Comparison of ENCODE assay signal across 26 cellular contexts in the genomic region with DNA sequence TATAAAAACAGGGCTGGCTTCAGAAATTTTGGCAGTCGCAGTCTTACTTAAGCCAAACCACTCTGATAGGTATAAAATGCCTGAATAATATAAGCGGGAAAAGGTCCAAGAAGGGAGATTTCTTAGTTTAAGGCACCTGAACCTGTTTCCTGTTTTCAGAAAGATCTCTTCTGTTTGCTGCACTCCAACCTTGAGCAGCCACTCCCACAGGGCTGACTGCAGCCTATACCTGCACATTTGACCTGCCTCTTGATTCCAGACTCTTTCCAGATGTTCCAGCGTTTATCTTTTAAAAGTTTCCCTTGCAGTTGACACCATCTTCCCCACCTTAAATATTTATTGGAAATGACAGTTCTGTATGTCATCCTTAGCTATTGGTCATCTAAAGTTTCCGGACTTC.
DNase-seq lines count a peak whose midpoint lies in the region; ATAC-seq and TF ChIP-seq lines count a peak whose summit lies in the region.
"Had no signal": no experiment of that assay in that cellular context is flagged by ENCODE, and none has a peak within 500 bp of the region (broad histone marks: within the 10 kb centered on the region; RNA-seq: fewer than 3 reads in every experiment).

No MANE protein-coding gene starts in this region.

- H3K4me3 ChIP-seq in CD8-positive, alpha-beta memory T cell (ENCODE audit: low read length): no peak overlapping the region
- H3K4me3 ChIP-seq in naive thymus-derived CD4-positive, alpha-beta T cell (ENCODE audit: low read length): no peak overlapping the region
- H3K4me3 ChIP-seq in BE2C (ENCODE audit: low read depth, low read length): no peak overlapping the region
- H3K4me3 ChIP-seq: GM23248, lower lobe of right lung, neural progenitor cell had no signal

- peak overlapping the region; percentile 63 for H3K27ac Mint-ChIP-seq in CD4-positive, alpha-beta T cell
- peak overlapping the region in 7 of 8 donors; percentile 51 to 93 (median 74) for H3K27ac Mint-ChIP-seq in CD8-positive, alpha-beta memory T cell
- peak overlapping the region; percentile 3 for H3K27ac Mint-ChIP-seq in activated T-helper 2 cell treated with anti-CD3 and anti-CD28 coated beads, Interferon-gamma antibody, Interleukin-2, Interleukin-4, amounts not matched to agents 10 μg/mL and 5 μg/mL and 100 μg/mL, durations not matched to agents 14 hours and 24 hours and 36 hours
- H3K27ac Mint-ChIP-seq in naive thymus-derived CD4-positive, alpha-beta T cell: peak overlapping the region; percentile 11 to 88 (median 47)
- H3K27ac Mint-ChIP-seq: activated naive CD4-positive, alpha-beta T cell treated with anti-CD3 and anti-CD28 coated beads for 36 hours; neural progenitor cell had no signal

- no peaks in the 10 kb centered on the region for H3K36me3 ChIP-seq in CD8-positive, alpha-beta memory T cell (ENCODE audit: insufficient read depth, low read length)
- H3K36me3 ChIP-seq in naive thymus-derived CD4-positive, alpha-beta T cell (ENCODE audit: control insufficient read depth in 2 of 3, insufficient read depth in 3 of 3, low read length in 3 of 3): no peaks in the 10 kb centered on the region
- no peaks in the 10 kb centered on the region for H3K36me3 ChIP-seq in BE2C
- H3K36me3 ChIP-seq: lower lobe of right lung, neural progenitor cell had no signal

- no peaks in the 10 kb centered on the region for H3K9me3 Mint-ChIP-seq in CD4-positive, alpha-beta T cell
- H3K9me3 Mint-ChIP-seq in CD8-positive, alpha-beta memory T cell: no peaks in the 10 kb centered on the region
- no peaks in the 10 kb centered on the region for H3K9me3 Mint-ChIP-seq in activated T-helper 2 cell treated with anti-CD3 and anti-CD28 coated beads, Interferon-gamma antibody, Interleukin-2, Interleukin-4, amounts not matched to agents 10 μg/mL and 5 μg/mL and 100 μg/mL, durations not matched to agents 14 hours and 24 hours and 36 hours
- H3K9me3 Mint-ChIP-seq in naive thymus-derived CD4-positive, alpha-beta T cell: peaks cover 0 to 3% (median 0%) of the 10 kb centered on the region in 11 donors
- H3K9me3 Mint-ChIP-seq: activated naive CD4-positive, alpha-beta T cell treated with anti-CD3 and anti-CD28 coated beads for 36 hours; CD14-positive monocyte; neural progenitor cell had no signal

- CTCF ChIA-PET in CD4-positive, alpha-beta T cell (lab: Charles Lee): interaction anchor here (2.3 kb wide), 1 partner anchor 10 kb away, joined by 8 read pairs; no protein-coding TSS in a partner anchor
- CTCF ChIA-PET in CD8-positive, alpha-beta memory T cell (lab: Charles Lee): interaction anchor here (1.7 kb wide), 2 partner anchors 10 to 295 kb away, joined by 4 to 6 read pairs; a partner anchor contains a TSS
- CTCF ChIA-PET in naive thymus-derived CD4-positive, alpha-beta T cell (lab: Charles Lee): interaction anchor here (0.9 to 1.9 kb wide), 3 partner anchors 11 to 295 kb away, joined by 4 read pairs; a partner anchor contains a TSS

- no peak for TF ChIP-seq CTCF in CD4-positive, alpha-beta T cell (IDR thresholded peaks at IDR 0.05)
- TF ChIP-seq CTCF in BE2C (IDR thresholded peaks at IDR 0.05; ENCODE audit: low read depth, low read length): no peak

- peaks cover 7% of the 10 kb centered on the region for H3K36me3 Mint-ChIP-seq in CD4-positive, alpha-beta T cell (ENCODE audit: low read depth)
- peaks cover 0 to 6% (median 6%) of the 10 kb centered on the region in 3 donors for H3K36me3 Mint-ChIP-seq in CD8-positive, alpha-beta memory T cell
- peaks cover 18% of the 10 kb centered on the region for H3K36me3 Mint-ChIP-seq in activated T-helper 2 cell treated with anti-CD3 and anti-CD28 coated beads, Interferon-gamma antibody, Interleukin-2, Interleukin-4, amounts not matched to agents 10 μg/mL and 5 μg/mL and 100 μg/mL, durations not matched to agents 14 hours and 24 hours and 36 hours (ENCODE audit: low read depth)
- H3K36me3 Mint-ChIP-seq in naive thymus-derived CD4-positive, alpha-beta T cell: peaks cover 0 to 18% (median 11%) of the 10 kb centered on the region in 5 donors
- H3K36me3 Mint-ChIP-seq: CD14-positive monocyte, neural progenitor cell had no signal

- intact Hi-C loops in CD4-positive, alpha-beta T cell (cut with DNase I, micrococcal nuclease): no loop called here
- intact Hi-C loops in activated T-helper 2 cell treated with anti-CD3 and anti-CD28 coated beads, Interferon-gamma antibody, Interleukin-2, Interleukin-4, amounts not matched to agents 10 μg/mL and 5 μg/mL and 100 μg/mL, durations not matched to agents 14 hours and 24 hours and 36 hours (cut with micrococcal nuclease): no loop called here
- intact Hi-C loops in naive thymus-derived CD4-positive, alpha-beta T cell (cut with micrococcal nuclease): loop anchor here in 1 of 2 donors (2.0 to 5.0 kb wide), 2 partner anchors 17 to 36 kb away; no protein-coding TSS in a partner anchor

- POLR2A ChIA-PET in CD4-positive, alpha-beta T cell (lab: Charles Lee): no interaction called here
- POLR2A ChIA-PET in CD8-positive, alpha-beta memory T cell (lab: Charles Lee): no interaction called here
- POLR2A ChIA-PET in naive thymus-derived CD4-positive, alpha-beta T cell (lab: Charles Lee): interaction anchor here (1.2 kb wide), 1 partner anchor 18 kb away, joined by 3 read pairs; no protein-coding TSS in a partner anchor

- no peaks in the 10 kb centered on the region for H3K27me3 ChIP-seq in CD4-positive, alpha-beta T cell (ENCODE audit: control insufficient read depth, insufficient read depth, low read length)
- H3K27me3 ChIP-seq in CD8-positive, alpha-beta memory T cell (ENCODE audit: insufficient read depth, low read length, poor library complexity, severe bottlenecking): no peaks in the 10 kb centered on the region
- no peaks in the 10 kb centered on the region for H3K27me3 ChIP-seq in naive thymus-derived CD4-positive, alpha-beta T cell (ENCODE audit: control insufficient read depth in 2 of 2, insufficient read depth in 2 of 2, low read length in 2 of 2)
- H3K27me3 ChIP-seq in BE2C: peaks cover 87% of the 10 kb centered on the region

- no peaks in the 10 kb centered on the region for H3K9me3 ChIP-seq in CD4-positive, alpha-beta T cell (ENCODE audit: control insufficient read depth, low read length)
- no peaks in the 10 kb centered on the region for H3K9me3 ChIP-seq in CD8-positive, alpha-beta memory T cell (ENCODE audit: low read length)
- H3K9me3 ChIP-seq in naive thymus-derived CD4-positive, alpha-beta T cell (ENCODE audit: control insufficient read depth in 2 of 3, low read length in 3 of 3): no peaks in the 10 kb centered on the region
- no peaks in the 10 kb centered on the region for H3K9me3 ChIP-seq in BE2C
- H3K9me3 ChIP-seq: lower lobe of right lung had no signal

- no peaks in the 10 kb centered on the region for H3K27me3 Mint-ChIP-seq in CD4-positive, alpha-beta T cell
- H3K27me3 Mint-ChIP-seq in CD8-positive, alpha-beta memory T cell: no peaks in the 10 kb centered on the region
- no peaks in the 10 kb centered on the region for H3K27me3 Mint-ChIP-seq in activated T-helper 2 cell treated with anti-CD3 and anti-CD28 coated beads, Interferon-gamma antibody, Interleukin-2, Interleukin-4, amounts not matched to agents 10 μg/mL and 5 μg/mL and 100 μg/mL, durations not matched to agents 14 hours and 24 hours and 36 hours (ENCODE audit: low read depth)
- no peaks in the 10 kb centered on the region for H3K27me3 Mint-ChIP-seq in naive thymus-derived CD4-positive, alpha-beta T cell

- no peak for ATAC-seq in CD4-positive, alpha-beta T cell (ENCODE audit: poor library complexity)
- ATAC-seq in naive thymus-derived CD4-positive, alpha-beta T cell: no peak
- ATAC-seq: activated CD4-positive, CD25-positive, alpha-beta regulatory T cell treated with anti-CD3 and anti-CD28 coated beads, Interleukin-2, amount 50 U/mL, for 24 hours; HepG2; lower lobe of right lung; Panc1; sciatic nerve had no signal

- H3K27ac ChIP-seq in CD4-positive, alpha-beta T cell (ENCODE audit: low read depth, low read length): no peak overlapping the region
- no peak overlapping the region for H3K27ac ChIP-seq in CD8-positive, alpha-beta memory T cell (ENCODE audit: low read depth, low read length)
- peak overlapping the region; percentile 27 for H3K27ac ChIP-seq in naive thymus-derived CD4-positive, alpha-beta T cell (ENCODE audit: low read depth, low read length)
- H3K27ac ChIP-seq: GM23248, HL-60, lower lobe of right lung, neural progenitor cell, parathyroid adenoma had no signal

- H3K4me3 Mint-ChIP-seq in CD4-positive, alpha-beta T cell: no peak overlapping the region
- H3K4me3 Mint-ChIP-seq in CD8-positive, alpha-beta memory T cell: peak overlapping the region in 1 of 7 donors; percentile 3
- no peak overlapping the region for H3K4me3 Mint-ChIP-seq in activated T-helper 2 cell treated with anti-CD3 and anti-CD28 coated beads, Interferon-gamma antibody, Interleukin-2, Interleukin-4, amounts not matched to agents 10 μg/mL and 5 μg/mL and 100 μg/mL, durations not matched to agents 14 hours and 24 hours and 36 hours (ENCODE audit: low read depth)
- H3K4me3 Mint-ChIP-seq in naive thymus-derived CD4-positive, alpha-beta T cell: peak overlapping the region in 2 of 10 donors; percentile 3 to 39
- H3K4me3 Mint-ChIP-seq: activated naive CD4-positive, alpha-beta T cell treated with anti-CD3 and anti-CD28 coated beads for 36 hours; CD14-positive monocyte; neural progenitor cell had no signal

- H3K4me1 ChIP-seq in CD8-positive, alpha-beta memory T cell (ENCODE audit: insufficient read depth, low read length): peaks cover 46% of the 10 kb centered on the region
- peaks cover 16 to 43% of the 10 kb centered on the region in 2 donors for H3K4me1 ChIP-seq in naive thymus-derived CD4-positive, alpha-beta T cell (ENCODE audit: control insufficient read depth in 2 of 2, insufficient read depth in 2 of 2, low read length in 2 of 2)
- no peaks in the 10 kb centered on the region for H3K4me1 ChIP-seq in BE2C
- H3K4me1 ChIP-seq: lower lobe of right lung, neural progenitor cell, parathyroid adenoma had no signal

- no peak for DNase-seq in CD4-positive, alpha-beta T cell
- no peak for DNase-seq in CD8-positive, alpha-beta memory T cell
- DNase-seq in activated T-helper 2 cell treated with anti-CD3 and anti-CD28 coated beads, Interferon-gamma antibody, Interleukin-2, Interleukin-4, amounts not matched to agents 10 μg/mL and 5 μg/mL and 100 μg/mL, durations not matched to agents 14 hours and 24 hours and 36 hours (ENCODE audit: low spot score): no peak
- no peak for DNase-seq in naive thymus-derived CD4-positive, alpha-beta T cell
- no peak for DNase-seq in NCI-H526 treated with DMSO at 0.1 percent for 48 hours (lab: John Stamatoyannopoulos, UW)
- DNase-seq in islet precursor cell: no peak
- no peak for DNase-seq in BE2C
- DNase-seq: activated naive CD4-positive, alpha-beta T cell treated with anti-CD3 and anti-CD28 coated beads for 36 hours; activated T-cell treated with anti-CD3 and anti-CD28 coated beads for 4 hours; anterior cingulate cortex; DMS 273 treated with DMSO at 0.1 percent for 48 hours; GM23248; head of caudate nucleus; Kasumi-1; kidney glomerular epithelial cell; lower lobe of right lung; stimulated activated CD4-positive, alpha-beta T cell treated with anti-CD3 and anti-CD28 coated beads, Interleukin-12 subunit alpha, Interleukin-12 subunit beta, amount 100 ng/mL, for 4 hours; stimulated activated CD4-positive, alpha-beta T cell treated with anti-CD3 and anti-CD28 coated beads, Interleukin-4, amount 100 ng/mL, for 1 hour had no signal

- peaks cover 79% of the 10 kb centered on the region for H3K4me1 Mint-ChIP-seq in CD4-positive, alpha-beta T cell (ENCODE audit: low read depth)
- peaks cover 65 to 80% (median 80%) of the 10 kb centered on the region in 3 donors for H3K4me1 Mint-ChIP-seq in CD8-positive, alpha-beta memory T cell
- peaks cover 62% of the 10 kb centered on the region for H3K4me1 Mint-ChIP-seq in activated T-helper 2 cell treated with anti-CD3 and anti-CD28 coated beads, Interferon-gamma antibody, Interleukin-2, Interleukin-4, amounts not matched to agents 10 μg/mL and 5 μg/mL and 100 μg/mL, durations not matched to agents 14 hours and 24 hours and 36 hours (ENCODE audit: low read depth)
- peaks cover 45 to 81% (median 77%) of the 10 kb centered on the region in 7 donors for H3K4me1 Mint-ChIP-seq in naive thymus-derived CD4-positive, alpha-beta T cell
- H3K4me1 Mint-ChIP-seq: neural progenitor cell had no signal

Comparison
In these comparisons a context has a peak if more than half of its experiments do, and no peak if none do; other contexts are left out.
1. H3K27ac Mint-ChIP-seq: peak in every context shown above with its lines; median percentile 74 in CD8-positive, alpha-beta memory T cell; 63 in CD4-positive, alpha-beta T cell; 47 in naive thymus-derived CD4-positive, alpha-beta T cell; 3 in activated T-helper 2 cell treated with anti-CD3 and anti-CD28 coated beads, Interferon-gamma antibody, Interleukin-2, Interleukin-4, amounts not matched to agents 10 μg/mL and 5 μg/mL and 100 μg/mL, durations not matched to agents 14 hours and 24 hours and 36 hours.